8 cellular contexts compared by ENCODE assay signal in the genomic region with DNA sequence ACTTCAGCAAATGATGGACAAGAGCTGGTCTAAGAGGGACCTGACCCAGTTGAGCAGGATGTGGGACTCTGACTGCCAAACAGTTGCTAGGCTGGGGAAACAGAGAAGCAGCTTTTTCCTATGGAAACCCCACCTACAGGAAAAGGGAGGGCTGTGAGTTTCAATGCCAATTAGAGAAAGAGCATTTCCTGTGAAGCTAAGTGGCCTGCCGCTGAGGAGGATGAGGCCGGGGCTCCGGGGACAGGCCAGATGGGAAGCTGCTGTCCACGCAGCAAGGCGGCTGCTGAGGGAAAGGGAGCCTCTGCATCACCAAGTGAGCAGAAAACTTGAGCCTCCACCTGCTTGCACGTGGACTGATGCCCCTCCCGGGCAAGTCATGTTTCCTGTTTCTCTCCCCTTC. TPM values are rescaled to one million over a fixed set of nuclear protein-coding genes. Genes with fewer than 3 reads are reported as not detected.
DNase-seq lines count a peak whose midpoint lies in the region; ATAC-seq lines count a peak whose summit lies in the region.

A gene (minus strand): TSS at position 90 of the 400 bp plus-strand sequence. CDS start 351 bp downstream, outside the sequence.

- peak within 1 kb of the TSS; percentile 83 for H3K27ac Mint-ChIP-seq in T-helper 2 cell treated with Interferon-gamma antibody and Interleukin-4, amounts not matched to agents 5 μg/mL and 100 μg/mL, for 36 hours
- peak within 1 kb of the TSS; percentile 2 to 97 for H3K27ac Mint-ChIP-seq in stimulated activated naive CD8-positive, alpha-beta T cell treated with anti-CD3 and anti-CD28 coated beads, Interleukin-15, amount 100 ng/mL, for 72 hours

- no peaks in the 10 kb centered on the region for H3K36me3 Mint-ChIP-seq in T-helper 2 cell treated with Interferon-gamma antibody and Interleukin-4, amounts not matched to agents 5 μg/mL and 100 μg/mL, for 36 hours (ENCODE audit: low read depth)

- peaks cover 41% of the 10 kb centered on the region for H3K4me1 Mint-ChIP-seq in T-helper 2 cell treated with Interferon-gamma antibody and Interleukin-4, amounts not matched to agents 5 μg/mL and 100 μg/mL, for 36 hours (ENCODE audit: low read depth)
- H3K4me1 Mint-ChIP-seq in stimulated activated naive CD8-positive, alpha-beta T cell treated with anti-CD3 and anti-CD28 coated beads, Interleukin-15, amount 100 ng/mL, for 72 hours: peaks cover 47% of the 10 kb centered on the region

- no peaks in the 10 kb centered on the region for H3K9me3 Mint-ChIP-seq in T-helper 2 cell treated with Interferon-gamma antibody and Interleukin-4, amounts not matched to agents 5 μg/mL and 100 μg/mL, for 36 hours
- no peaks in the 10 kb centered on the region for H3K9me3 Mint-ChIP-seq in stimulated activated naive CD8-positive, alpha-beta T cell treated with anti-CD3 and anti-CD28 coated beads, Interleukin-15, amount 100 ng/mL, for 72 hours

- ATAC-seq in Right ventricle myocardium superior (ENCODE audit: poor library complexity): peak; percentile 64
- ATAC-seq in stimulated activated naive CD8-positive, alpha-beta T cell treated with anti-CD3 and anti-CD28 coated beads, Interleukin-15, amount 100 ng/mL, for 72 hours: peak; percentile 33
- no peak for ATAC-seq in activated CD4-positive, CD25-positive, alpha-beta regulatory T cell treated with anti-CD3 and anti-CD28 coated beads, Interleukin-2, amount 50 U/mL, for 24 hours
- no peak for ATAC-seq in HG02798 (IDR thresholded peaks at IDR 0.05; ENCODE audit: poor library complexity, unreplicated experiment)
- no peak for ATAC-seq in HG02973 (IDR thresholded peaks at IDR 0.05; ENCODE audit: unreplicated experiment)

- DNase-seq in activated CD4-positive, alpha-beta T cell treated with anti-CD3 and anti-CD28 coated beads for 48 hours: peak; percentile 28
- no peak for DNase-seq in activated CD4-positive, alpha-beta T cell treated with anti-CD3 and anti-CD28 coated beads, Interleukin-2, amount 50 U/mL, for 4 hours
- peak; percentile 29 for DNase-seq in T-helper 2 cell treated with Interferon-gamma antibody and Interleukin-4, amounts not matched to agents 5 μg/mL and 100 μg/mL, for 36 hours (ENCODE audit: low spot score)
- DNase-seq in Right ventricle myocardium superior: peak; percentile 69
- peak; percentile 22 to 43 for DNase-seq in stimulated activated naive CD8-positive, alpha-beta T cell treated with anti-CD3 and anti-CD28 coated beads, Interleukin-15, amount 100 ng/mL, for 72 hours

- intact Hi-C loops in Right ventricle myocardium superior (cut with DNase I): loop anchor here (5.0 kb wide), 1 partner anchor 36 kb away; a partner anchor contains a TSS

- no peaks in the 10 kb centered on the region for H3K27me3 Mint-ChIP-seq in T-helper 2 cell treated with Interferon-gamma antibody and Interleukin-4, amounts not matched to agents 5 μg/mL and 100 μg/mL, for 36 hours (ENCODE audit: low read depth)
- no peaks in the 10 kb centered on the region for H3K27me3 Mint-ChIP-seq in stimulated activated naive CD8-positive, alpha-beta T cell treated with anti-CD3 and anti-CD28 coated beads, Interleukin-15, amount 100 ng/mL, for 72 hours

- peak within 1 kb of the TSS; percentile 70 for H3K4me3 Mint-ChIP-seq in T-helper 2 cell treated with Interferon-gamma antibody and Interleukin-4, amounts not matched to agents 5 μg/mL and 100 μg/mL, for 36 hours
- peak within 1 kb of the TSS; percentile 22 to 90 for H3K4me3 Mint-ChIP-seq in stimulated activated naive CD8-positive, alpha-beta T cell treated with anti-CD3 and anti-CD28 coated beads, Interleukin-15, amount 100 ng/mL, for 72 hours

RNA-seq across cellular contexts. Expression of the gene that starts here (rescaled TPM):
- total RNA-seq in Right ventricle myocardium superior: 9.2 TPM

Comparison
In these comparisons a context has a peak if more than half of its experiments do, and no peak if none do; other contexts are left out.
1. DNase-seq: peak in activated CD4-positive, alpha-beta T cell treated with anti-CD3 and anti-CD28 coated beads for 48 hours (single experiment), T-helper 2 cell treated with Interferon-gamma antibody and Interleukin-4, amounts not matched to agents 5 μg/mL and 100 μg/mL, for 36 hours (single experiment), Right ventricle myocardium superior (single experiment) and stimulated activated naive CD8-positive, alpha-beta T cell treated with anti-CD3 and anti-CD28 coated beads, Interleukin-15, amount 100 ng/mL, for 72 hours (2 of 2); none in activated CD4-positive, alpha-beta T cell treated with anti-CD3 and anti-CD28 coated beads, Interleukin-2, amount 50 U/mL, for 4 hours (0 of 2).
2. ATAC-seq: peak in Right ventricle myocardium superior (single experiment) and stimulated activated naive CD8-positive, alpha-beta T cell treated with anti-CD3 and anti-CD28 coated beads, Interleukin-15, amount 100 ng/mL, for 72 hours (single experiment); none in activated CD4-positive, CD25-positive, alpha-beta regulatory T cell treated with anti-CD3 and anti-CD28 coated beads, Interleukin-2, amount 50 U/mL, for 24 hours (0 of 2), HG02798 (single experiment) and HG02973 (single experiment).